In the genomic region with DNA sequence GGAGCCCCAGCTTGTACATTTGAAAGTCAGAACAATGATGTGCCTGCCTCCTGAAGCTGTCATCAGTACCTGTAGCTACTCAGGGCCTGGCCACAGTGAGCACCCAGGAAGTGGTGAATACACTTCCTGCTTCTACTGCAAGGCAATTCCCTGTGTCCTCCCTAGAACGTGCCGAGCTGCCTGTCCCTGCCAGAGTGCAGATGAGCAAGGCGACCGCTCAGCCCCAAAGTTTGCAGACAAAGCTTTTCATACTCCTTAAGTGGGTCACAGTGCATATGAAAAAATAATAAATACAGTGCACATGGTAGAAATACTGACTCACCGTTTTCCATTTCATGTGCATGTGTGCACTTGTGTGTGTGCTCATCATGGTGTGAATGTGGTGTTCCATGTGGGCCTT, we compare ENCODE assay signal across 8 cellular contexts.
DNase-seq lines count a peak whose midpoint lies in the region; ATAC-seq and TF ChIP-seq lines count a peak whose summit lies in the region.

No MANE protein-coding gene starts in this region.

- H3K27me3 ChIP-seq in foreskin keratinocyte, result no peaks in the 10 kb centered on the region

- no peak for TF ChIP-seq CTCF in foreskin keratinocyte (conservative IDR thresholded peaks at IDR 0.05)

- ATAC-seq in HG03342 (IDR thresholded peaks at IDR 0.05; ENCODE audit: unreplicated experiment) (peak; percentile 47), foreskin keratinocyte (peak; percentile 83), GM18520 (IDR thresholded peaks at IDR 0.05; ENCODE audit: unreplicated experiment) (no peak), HG03565 (IDR thresholded peaks at IDR 0.05; ENCODE audit: unreplicated experiment) (no peak), HG02588 (IDR thresholded peaks at IDR 0.05; ENCODE audit: unreplicated experiment) (no peak)

- H3K27ac ChIP-seq in foreskin keratinocyte, result no peak overlapping the region

- H3K4me1 ChIP-seq in foreskin keratinocyte, result peaks cover 7% of the 10 kb centered on the region

- DNase-seq in activated T-cell treated with anti-CD3 and anti-CD28 coated beads for 1 hour (ENCODE audit: low read depth), result peak; percentile 29
- DNase-seq in foreskin keratinocyte, result peak; percentile 55 to 79
- DNase-seq in stimulated activated CD4-positive, alpha-beta T cell treated with anti-CD3 and anti-CD28 coated beads, Interleukin-2, amount 100 ng/mL, for 48 hours, result peak; percentile 25 to 43
- no peak for DNase-seq in NCI-H1417 (lab: John Stamatoyannopoulos, UW)

Comparison
In these comparisons a context has a peak if more than half of its experiments do, and no peak if none do; other contexts are left out.
1. ATAC-seq: peak in HG03342 (single experiment) and foreskin keratinocyte (single experiment); none in GM18520 (single experiment), HG03565 (single experiment) and HG02588 (single experiment).
2. DNase-seq: peak in activated T-cell treated with anti-CD3 and anti-CD28 coated beads for 1 hour (single experiment), foreskin keratinocyte (2 of 2) and stimulated activated CD4-positive, alpha-beta T cell treated with anti-CD3 and anti-CD28 coated beads, Interleukin-2, amount 100 ng/mL, for 48 hours (2 of 2); none in NCI-H1417 (0 of 3).